2 cellular contexts compared by ENCODE assay signal in the genomic region with DNA sequence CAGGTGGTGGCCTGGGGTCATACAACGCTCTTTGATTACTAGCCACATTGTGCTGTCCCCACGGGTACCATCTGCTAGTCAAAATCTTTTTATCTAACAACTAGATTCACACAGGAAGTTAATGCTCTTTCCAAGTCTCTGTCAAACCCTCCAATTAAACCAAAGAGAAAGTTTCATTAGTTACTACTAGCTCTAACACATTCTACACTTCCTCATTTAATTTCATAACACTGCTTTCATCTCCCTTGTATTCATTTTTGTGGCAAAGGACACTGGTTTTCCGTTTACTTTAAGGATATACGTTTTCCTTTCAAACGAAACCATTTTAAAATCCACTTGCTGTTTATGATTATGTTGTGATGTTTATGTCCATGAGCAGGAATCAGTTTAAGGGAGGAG.
TF ChIP-seq lines count a peak whose summit lies in the region.

No MANE protein-coding gene starts in this region.

TF ChIP-seq in A549, 52 proteins besides CTCF, POLR2A, EP300 and RAD21:
- TF ChIP-seq CHD2 (IDR thresholded peaks at IDR 0.05; ENCODE audit: low read length, partially characterized antibody) (no peak), TFCP2L1 (CRISPR knock-in tag; IDR thresholded peaks at IDR 0.05) (no peak), FOXS1 (CRISPR knock-in tag; IDR thresholded peaks at IDR 0.05) (no peak), ZFP36 (IDR thresholded peaks at IDR 0.05; ENCODE audit: borderline replicate concordance, partially characterized antibody) (no peak), NR3C1 (IDR thresholded peaks at IDR 0.05) (no peak), ZSCAN20 (CRISPR knock-in tag; IDR thresholded peaks at IDR 0.05) (no peak), MAFK (IDR thresholded peaks at IDR 0.05; ENCODE audit: partially characterized antibody) (no peak), FOSL2 (IDR thresholded peaks at IDR 0.05) (no peak), FOSL2 (CRISPR knock-in tag; IDR thresholded peaks at IDR 0.05) (no peak), HDAC2 (IDR thresholded peaks at IDR 0.05) (no peak), CEBPB (IDR thresholded peaks at IDR 0.05) (no peak), NFE2L2 (conservative IDR thresholded peaks at IDR 0.05; ENCODE audit: low read length) (no peak), HEYL (CRISPR knock-in tag; IDR thresholded peaks at IDR 0.05) (no peak), EHF (CRISPR knock-in tag; IDR thresholded peaks at IDR 0.05) (no peak)
- TF ChIP-seq, protein P1, sequence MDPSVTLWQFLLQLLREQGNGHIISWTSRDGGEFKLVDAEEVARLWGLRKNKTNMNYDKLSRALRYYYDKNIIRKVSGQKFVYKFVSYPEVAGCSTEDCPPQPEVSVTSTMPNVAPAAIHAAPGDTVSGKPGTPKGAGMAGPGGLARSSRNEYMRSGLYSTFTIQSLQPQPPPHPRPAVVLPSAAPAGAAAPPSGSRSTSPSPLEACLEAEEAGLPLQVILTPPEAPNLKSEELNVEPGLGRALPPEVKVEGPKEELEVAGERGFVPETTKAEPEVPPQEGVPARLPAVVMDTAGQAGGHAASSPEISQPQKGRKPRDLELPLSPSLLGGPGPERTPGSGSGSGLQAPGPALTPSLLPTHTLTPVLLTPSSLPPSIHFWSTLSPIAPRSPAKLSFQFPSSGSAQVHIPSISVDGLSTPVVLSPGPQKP (IDR thresholded peaks at IDR 0.05; ENCODE audit: low read depth, low read length) = no peak
- TF ChIP-seq, protein P2, sequence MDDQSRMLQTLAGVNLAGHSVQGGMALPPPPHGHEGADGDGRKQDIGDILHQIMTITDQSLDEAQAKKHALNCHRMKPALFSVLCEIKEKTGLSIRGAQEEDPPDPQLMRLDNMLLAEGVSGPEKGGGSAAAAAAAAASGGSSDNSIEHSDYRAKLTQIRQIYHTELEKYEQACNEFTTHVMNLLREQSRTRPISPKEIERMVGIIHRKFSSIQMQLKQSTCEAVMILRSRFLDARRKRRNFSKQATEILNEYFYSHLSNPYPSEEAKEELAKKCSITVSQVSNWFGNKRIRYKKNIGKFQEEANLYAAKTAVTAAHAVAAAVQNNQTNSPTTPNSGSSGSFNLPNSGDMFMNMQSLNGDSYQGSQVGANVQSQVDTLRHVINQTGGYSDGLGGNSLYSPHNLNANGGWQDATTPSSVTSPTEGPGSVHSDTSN (IDR thresholded peaks at IDR 0.05) = no peak
- TF ChIP-seq, protein P3, sequence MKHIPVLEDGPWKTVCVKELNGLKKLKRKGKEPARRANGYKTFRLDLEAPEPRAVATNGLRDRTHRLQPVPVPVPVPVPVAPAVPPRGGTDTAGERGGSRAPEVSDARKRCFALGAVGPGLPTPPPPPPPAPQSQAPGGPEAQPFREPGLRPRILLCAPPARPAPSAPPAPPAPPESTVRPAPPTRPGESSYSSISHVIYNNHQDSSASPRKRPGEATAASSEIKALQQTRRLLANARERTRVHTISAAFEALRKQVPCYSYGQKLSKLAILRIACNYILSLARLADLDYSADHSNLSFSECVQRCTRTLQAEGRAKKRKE (CRISPR knock-in tag; IDR thresholded peaks at IDR 0.05; ENCODE audit: low read depth) = no peak

TF ChIP-seq in HepG2, 621 proteins besides CTCF, POLR2A, EP300 and RAD21:
- no peak for TF ChIP-seq POLR2AphosphoS2 (IDR thresholded peaks at IDR 0.05; ENCODE audit: low read depth, low read length)
- no peak for TF ChIP-seq TBX3 (IDR thresholded peaks at IDR 0.05; ENCODE audit: borderline replicate concordance)
- no peak for TF ChIP-seq KLF9 (CRISPR knock-in tag; IDR thresholded peaks at IDR 0.05; ENCODE audit: low read depth)
- TF ChIP-seq, protein P4, sequence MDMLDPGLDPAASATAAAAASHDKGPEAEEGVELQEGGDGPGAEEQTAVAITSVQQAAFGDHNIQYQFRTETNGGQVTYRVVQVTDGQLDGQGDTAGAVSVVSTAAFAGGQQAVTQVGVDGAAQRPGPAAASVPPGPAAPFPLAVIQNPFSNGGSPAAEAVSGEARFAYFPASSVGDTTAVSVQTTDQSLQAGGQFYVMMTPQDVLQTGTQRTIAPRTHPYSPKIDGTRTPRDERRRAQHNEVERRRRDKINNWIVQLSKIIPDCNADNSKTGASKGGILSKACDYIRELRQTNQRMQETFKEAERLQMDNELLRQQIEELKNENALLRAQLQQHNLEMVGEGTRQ (IDR thresholded peaks at IDR 0.05; ENCODE audit: low read depth, low read length) = no peak
- TF ChIP-seq, protein P4 (CRISPR knock-in tag; IDR thresholded peaks at IDR 0.05; ENCODE audit: borderline replicate concordance) = no peak
- TF ChIP-seq ZNF431 (CRISPR knock-in tag; IDR thresholded peaks at IDR 0.05; ENCODE audit: borderline replicate concordance, low read depth) = no peak
- TF ChIP-seq ASH2L (IDR thresholded peaks at IDR 0.05; ENCODE audit: insufficient read length, low read depth, low read length) = no peak
- no peak for TF ChIP-seq ZNF652 (CRISPR knock-in tag; IDR thresholded peaks at IDR 0.05; ENCODE audit: borderline replicate concordance, low read depth)
- TF ChIP-seq, protein P5, sequence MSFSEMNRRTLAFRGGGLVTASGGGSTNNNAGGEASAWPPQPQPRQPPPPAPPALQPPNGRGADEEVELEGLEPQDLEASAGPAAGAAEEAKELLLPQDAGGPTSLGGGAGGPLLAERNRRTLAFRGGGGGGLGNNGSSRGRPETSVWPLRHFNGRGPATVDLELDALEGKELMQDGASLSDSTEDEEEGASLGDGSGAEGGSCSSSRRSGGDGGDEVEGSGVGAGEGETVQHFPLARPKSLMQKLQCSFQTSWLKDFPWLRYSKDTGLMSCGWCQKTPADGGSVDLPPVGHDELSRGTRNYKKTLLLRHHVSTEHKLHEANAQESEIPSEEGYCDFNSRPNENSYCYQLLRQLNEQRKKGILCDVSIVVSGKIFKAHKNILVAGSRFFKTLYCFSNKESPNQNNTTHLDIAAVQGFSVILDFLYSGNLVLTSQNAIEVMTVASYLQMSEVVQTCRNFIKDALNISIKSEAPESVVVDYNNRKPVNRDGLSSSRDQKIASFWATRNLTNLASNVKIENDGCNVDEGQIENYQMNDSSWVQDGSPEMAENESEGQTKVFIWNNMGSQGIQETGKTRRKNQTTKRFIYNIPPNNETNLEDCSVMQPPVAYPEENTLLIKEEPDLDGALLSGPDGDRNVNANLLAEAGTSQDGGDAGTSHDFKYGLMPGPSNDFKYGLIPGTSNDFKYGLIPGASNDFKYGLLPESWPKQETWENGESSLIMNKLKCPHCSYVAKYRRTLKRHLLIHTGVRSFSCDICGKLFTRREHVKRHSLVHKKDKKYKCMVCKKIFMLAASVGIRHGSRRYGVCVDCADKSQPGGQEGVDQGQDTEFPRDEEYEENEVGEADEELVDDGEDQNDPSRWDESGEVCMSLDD (CRISPR knock-in tag; IDR thresholded peaks at IDR 0.05; ENCODE audit: borderline replicate concordance) = no peak
- TF ChIP-seq SIX4 (CRISPR knock-in tag; IDR thresholded peaks at IDR 0.05) = no peak
- TF ChIP-seq SRSF4 (IDR thresholded peaks at IDR 0.05; ENCODE audit: low read depth, low read length, poor library complexity, severe bottlenecking) = no peak
- TF ChIP-seq HCFC1 (IDR thresholded peaks at IDR 0.05; ENCODE audit: low read depth, low read length) = no peak
- TF ChIP-seq, protein P6, sequence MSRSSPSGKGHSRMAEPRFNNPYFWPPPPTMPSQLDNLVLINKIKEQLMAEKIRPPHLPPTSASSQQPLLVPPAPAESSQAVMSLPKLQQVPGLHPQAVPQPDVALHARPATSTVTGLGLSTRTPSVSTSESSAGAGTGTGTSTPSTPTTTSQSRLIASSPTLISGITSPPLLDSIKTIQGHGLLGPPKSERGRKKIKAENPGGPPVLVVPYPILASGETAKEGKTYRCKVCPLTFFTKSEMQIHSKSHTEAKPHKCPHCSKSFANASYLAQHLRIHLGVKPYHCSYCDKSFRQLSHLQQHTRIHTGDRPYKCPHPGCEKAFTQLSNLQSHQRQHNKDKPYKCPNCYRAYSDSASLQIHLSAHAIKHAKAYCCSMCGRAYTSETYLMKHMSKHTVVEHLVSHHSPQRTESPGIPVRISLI (CRISPR knock-in tag; IDR thresholded peaks at IDR 0.05; ENCODE audit: borderline replicate concordance) = no peak
- no peak for TF ChIP-seq ZNF75D (CRISPR knock-in tag; IDR thresholded peaks at IDR 0.05; ENCODE audit: borderline replicate concordance)
- TF ChIP-seq ZC3H13 (CRISPR knock-in tag; IDR thresholded peaks at IDR 0.05) = no peak
- TF ChIP-seq ZNF17 (CRISPR knock-in tag; IDR thresholded peaks at IDR 0.05) = no peak
- no peak for TF ChIP-seq SP140L (CRISPR knock-in tag; IDR thresholded peaks at IDR 0.05; ENCODE audit: borderline replicate concordance)
- TF ChIP-seq ADNP (CRISPR knock-in tag; IDR thresholded peaks at IDR 0.05) = no peak
